Comparison of ENCODE assay signal across 30 cellular contexts in genomic region chr5:67870662-67871061, GRCh38.
"Had no signal": no experiment of that assay in that cellular context is flagged by ENCODE, and none has a peak within 500 bp of the region (broad histone marks: within the 10 kb centered on the region; RNA-seq: fewer than 3 reads in every experiment).

No MANE protein-coding gene starts in this region.

- H3K27ac ChIP-seq: ascending aorta, breast epithelium, cardiac muscle cell, colonic mucosa, dorsolateral prefrontal cortex, foreskin keratinocyte, gastrocnemius medialis, heart left ventricle had no signal

- H3K36me3 ChIP-seq: ascending aorta, breast epithelium, cardiac muscle cell, colonic mucosa, gastrocnemius medialis, heart left ventricle had no signal

- ATAC-seq: activated CD4-positive, alpha-beta T cell treated with anti-CD3 and anti-CD28 coated beads for 36 hours; activated CD8-positive, alpha-beta memory T cell treated with anti-CD3 and anti-CD28 coated beads, Interleukin-2, amount 10 ng/mL, durations not matched to agents 7 days and 5 days; activated CD8-positive, alpha-beta T cell treated with anti-CD3 and anti-CD28 coated beads, Interleukin-2, amount 10 ng/mL, durations not matched to agents 7 days and 5 days; activated naive CD8-positive, alpha-beta T cell treated with anti-CD3 and anti-CD28 coated beads, Interleukin-2, amount 50 U/mL, for 24 hours; esophagus mucosa; foreskin keratinocyte; gastrocnemius medialis; heart left ventricle; T-cell had no signal

- DNase-seq: activated CD4-positive, alpha-beta memory T cell treated with anti-CD3 and anti-CD28 coated beads for 36 hours; activated CD4-positive, alpha-beta T cell treated with anti-CD3 and anti-CD28 coated beads for 36 hours; activated CD4-positive, alpha-beta T cell treated with anti-CD3 and anti-CD28 coated beads, Interleukin-2, amount 10 ng/mL, durations not matched to agents 24 days and 14 days; activated CD4-positive, CD25-positive, alpha-beta regulatory T cell; activated CD4-positive, CD25-positive, alpha-beta regulatory T cell treated with anti-CD3 and anti-CD28 coated beads, Interleukin-2, amount 50 U/mL, for 72 hours; activated CD8-positive, alpha-beta memory T cell treated with anti-CD3 and anti-CD28 coated beads, Interleukin-2, amount 10 ng/mL, durations not matched to agents 7 days and 5 days; activated CD8-positive, alpha-beta memory T cell treated with anti-CD3 and anti-CD28 coated beads, Interleukin-2, amount 50 U/mL, for 4 hours; activated CD8-positive, alpha-beta T cell treated with anti-CD3 and anti-CD28 coated beads, Interleukin-2, amount 10 ng/mL, durations not matched to agents 7 days and 5 days; activated effector memory CD4-positive, alpha-beta T cell treated with anti-CD3 and anti-CD28 coated beads, Interleukin-2, amount 50 U/mL, for 16 hours; activated naive CD4-positive, alpha-beta T cell treated with anti-CD3 and anti-CD28 coated beads for 36 hours; activated naive CD8-positive, alpha-beta T cell treated with anti-CD3 and anti-CD28 coated beads for 36 hours; activated naive CD8-positive, alpha-beta T cell treated with anti-CD3 and anti-CD28 coated beads, Interleukin-2, amount 50 U/mL, for 24 hours; activated T-cell treated with anti-CD3 and anti-CD28 coated beads, Interleukin-2, amount 50 U/mL, for 1 hour; activated T-cell treated with anti-CD3 and anti-CD28 coated beads, Interleukin-2, amount 50 U/mL, for 48 hours; central memory CD4-positive, alpha-beta T cell; cerebellar nuclear complex; colonic mucosa; dorsolateral prefrontal cortex; effector memory CD4-positive, alpha-beta T cell; endodermal cell; foreskin keratinocyte; gastrocnemius medialis; glutamatergic neuron; heart left ventricle; T-cell; T-helper 9 cell had no signal

- H3K9me3 ChIP-seq: ascending aorta, breast epithelium, colonic mucosa, gastrocnemius medialis, heart left ventricle had no signal

- H3K4me3 ChIP-seq: ascending aorta, breast epithelium, cardiac muscle cell, colonic mucosa, dorsolateral prefrontal cortex, gastrocnemius medialis, heart left ventricle had no signal

- H3K4me1 ChIP-seq: ascending aorta, breast epithelium, colonic mucosa, foreskin keratinocyte, gastrocnemius medialis had no signal

- H3K27me3 ChIP-seq: ascending aorta, breast epithelium, cardiac muscle cell, colonic mucosa, dorsolateral prefrontal cortex, gastrocnemius medialis, heart left ventricle had no signal
